2 cellular contexts compared by ENCODE assay signal in the genomic region with DNA sequence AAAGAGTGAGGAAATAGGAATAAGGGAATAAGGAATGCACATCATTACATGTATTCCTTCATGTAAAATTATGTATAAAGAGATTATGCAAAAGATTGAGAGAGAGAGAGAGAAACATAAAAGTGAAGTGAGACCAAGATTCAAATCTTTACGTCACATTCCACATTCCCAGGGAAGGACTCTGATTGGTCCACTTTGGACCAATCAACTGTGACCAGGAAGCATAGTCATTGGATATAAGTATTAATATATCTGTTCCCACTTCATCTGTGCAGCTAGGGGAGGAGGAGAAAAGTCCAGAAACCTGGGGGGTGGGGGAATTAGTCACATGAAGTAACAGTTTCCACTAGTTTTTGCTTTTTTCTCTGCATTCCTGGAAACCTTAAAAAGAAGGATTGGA.
A peak's percentile ranks its signal among the peaks of the same experiment; 100 is the strongest.
TF ChIP-seq lines count a peak whose summit lies in the region.

No MANE protein-coding gene starts in this region.

TF ChIP-seq in HepG2, 621 proteins besides CTCF, POLR2A, EP300 and RAD21 (continued from another document):
- no peak for TF ChIP-seq ZNF367 (CRISPR knock-in tag; IDR thresholded peaks at IDR 0.05; ENCODE audit: borderline replicate concordance)
- 0 out of 2 replicates have a peak, but pooled peaks have one; percentile 28 for TF ChIP-seq CREB1 (IDR thresholded peaks at IDR 0.05)
- no peak for TF ChIP-seq CREB1 (CRISPR knock-in tag; IDR thresholded peaks at IDR 0.05)
- no peak for TF ChIP-seq HNRNPH1 (optimal IDR thresholded peaks at IDR 0.05; ENCODE audit: low read depth, low read length)

TF ChIP-seq in GM23338, 12 proteins besides CTCF, POLR2A, EP300 and RAD21 (continued from another document):
- TF ChIP-seq, protein P1, sequence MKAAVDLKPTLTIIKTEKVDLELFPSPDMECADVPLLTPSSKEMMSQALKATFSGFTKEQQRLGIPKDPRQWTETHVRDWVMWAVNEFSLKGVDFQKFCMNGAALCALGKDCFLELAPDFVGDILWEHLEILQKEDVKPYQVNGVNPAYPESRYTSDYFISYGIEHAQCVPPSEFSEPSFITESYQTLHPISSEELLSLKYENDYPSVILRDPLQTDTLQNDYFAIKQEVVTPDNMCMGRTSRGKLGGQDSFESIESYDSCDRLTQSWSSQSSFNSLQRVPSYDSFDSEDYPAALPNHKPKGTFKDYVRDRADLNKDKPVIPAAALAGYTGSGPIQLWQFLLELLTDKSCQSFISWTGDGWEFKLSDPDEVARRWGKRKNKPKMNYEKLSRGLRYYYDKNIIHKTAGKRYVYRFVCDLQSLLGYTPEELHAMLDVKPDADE (IDR thresholded peaks at IDR 0.05): no peak
- TF ChIP-seq POLR2AphosphoS5 (IDR thresholded peaks at IDR 0.05; ENCODE audit: low read depth): no peak
- no peak for TF ChIP-seq JUNB (IDR thresholded peaks at IDR 0.05; ENCODE audit: unreplicated experiment)
- TF ChIP-seq ZNF114 (CRISPR knock-in tag; IDR thresholded peaks at IDR 0.05): no peak
- no peak for TF ChIP-seq NANOG (IDR thresholded peaks at IDR 0.05; ENCODE audit: borderline replicate concordance)
- TF ChIP-seq EZH2 (IDR thresholded peaks at IDR 0.05; ENCODE audit: low read depth, unreplicated experiment): no peak
- TF ChIP-seq REST (IDR thresholded peaks at IDR 0.05; ENCODE audit: unreplicated experiment): no peak
- no peak for TF ChIP-seq CREB1 (CRISPR knock-in tag; IDR thresholded peaks at IDR 0.05; ENCODE audit: low read depth)
- no peak for TF ChIP-seq EZH2phosphoT487 (IDR thresholded peaks at IDR 0.05; ENCODE audit: unreplicated experiment)
